Comparison of ENCODE assay signal across 24 cellular contexts in genomic region chr10:6458814-6459213, GRCh38.
DNase-seq lines count a peak whose midpoint lies in the region; ATAC-seq and TF ChIP-seq lines count a peak whose summit lies in the region.
"Had no signal": no experiment of that assay in that cellular context is flagged by ENCODE, and none has a peak within 500 bp of the region (broad histone marks: within the 10 kb centered on the region; RNA-seq: fewer than 3 reads in every experiment).

No MANE protein-coding gene starts in this region.

- H3K27me3 Mint-ChIP-seq in activated CD4-positive, alpha-beta memory T cell treated with anti-CD3 and anti-CD28 coated beads for 36 hours, result no peaks in the 10 kb centered on the region
- H3K27me3 Mint-ChIP-seq in activated CD4-positive, alpha-beta memory T cell treated with anti-CD3 and anti-CD28 coated beads, Interleukin-2, amount 10 ng/mL, durations not matched to agents 7 days and 5 days, result no peaks in the 10 kb centered on the region
- no peaks in the 10 kb centered on the region for H3K27me3 Mint-ChIP-seq in naive thymus-derived CD8-positive, alpha-beta T cell

- peaks cover 17% of the 10 kb centered on the region for H3K4me1 Mint-ChIP-seq in activated CD4-positive, alpha-beta memory T cell treated with anti-CD3 and anti-CD28 coated beads for 36 hours (ENCODE audit: low read depth)
- H3K4me1 Mint-ChIP-seq in activated CD4-positive, alpha-beta memory T cell treated with anti-CD3 and anti-CD28 coated beads, Interleukin-2, amount 10 ng/mL, durations not matched to agents 7 days and 5 days, result peaks cover 18% of the 10 kb centered on the region
- peaks cover 5 to 30% (median 26%) of the 10 kb centered on the region in 4 donors for H3K4me1 Mint-ChIP-seq in naive thymus-derived CD8-positive, alpha-beta T cell
- H3K4me1 Mint-ChIP-seq: neural crest cell had no signal

- no peak for TF ChIP-seq CTCF in OCI-LY7 (conservative IDR thresholded peaks at IDR 0.05; ENCODE audit: low read length)

- H3K27ac ChIP-seq in OCI-LY7 (ENCODE audit: low read depth, low read length, poor library complexity, severe bottlenecking), result no peak overlapping the region
- H3K27ac ChIP-seq: body of pancreas, esophagus squamous epithelium, gastrocnemius medialis, sigmoid colon had no signal

- no peaks in the 10 kb centered on the region for H3K9me2 ChIP-seq in OCI-LY7 (ENCODE audit: insufficient read depth, low read length)

- no peaks in the 10 kb centered on the region for H3K79me2 ChIP-seq in OCI-LY7 (ENCODE audit: insufficient read depth, low read depth, low read length)

- no peak overlapping the region for H3K4me3 Mint-ChIP-seq in activated CD4-positive, alpha-beta memory T cell treated with anti-CD3 and anti-CD28 coated beads for 36 hours
- H3K4me3 Mint-ChIP-seq in activated CD4-positive, alpha-beta memory T cell treated with anti-CD3 and anti-CD28 coated beads, Interleukin-2, amount 10 ng/mL, durations not matched to agents 7 days and 5 days, result no peak overlapping the region
- H3K4me3 Mint-ChIP-seq in naive thymus-derived CD8-positive, alpha-beta T cell, result peak overlapping the region in 1 of 10 donors; percentile 36
- H3K4me3 Mint-ChIP-seq: activated T-cell treated with anti-CD3 and anti-CD28 coated beads, Interleukin-2, amount 50 U/mL, for 4 hours; neural crest cell had no signal

- no peak overlapping the region for H3K4me3 ChIP-seq in Jurkat, Clone E6-1 (ENCODE audit: low read length)
- no peak overlapping the region for H3K4me3 ChIP-seq in OCI-LY7 (ENCODE audit: low read depth, low read length, poor library complexity, severe bottlenecking)
- H3K4me3 ChIP-seq: body of pancreas, esophagus squamous epithelium, gastrocnemius medialis, sigmoid colon had no signal

- no peaks in the 10 kb centered on the region for H4K20me1 ChIP-seq in OCI-LY7 (ENCODE audit: insufficient read depth, low read length)

- POLR2A ChIA-PET in activated CD4-positive, alpha-beta memory T cell treated with anti-CD3 and anti-CD28 coated beads for 36 hours (lab: Charles Lee), result no interaction called here
- POLR2A ChIA-PET in activated CD4-positive, alpha-beta memory T cell treated with anti-CD3 and anti-CD28 coated beads, Interleukin-2, amount 10 ng/mL, durations not matched to agents 7 days and 5 days (lab: Charles Lee), result no interaction called here
- POLR2A ChIA-PET in naive thymus-derived CD8-positive, alpha-beta T cell (lab: Charles Lee), result no interaction called here
- POLR2A ChIA-PET in OCI-LY7 (lab: Charles Lee), result no interaction called here

- intact Hi-C loops in activated CD4-positive, alpha-beta memory T cell treated with anti-CD3 and anti-CD28 coated beads for 36 hours (cut with micrococcal nuclease), result no loop called here
- intact Hi-C loops in OCI-LY7 (cut with micrococcal nuclease; ENCODE audit: unreplicated experiment), result no loop called here

- ATAC-seq in naive thymus-derived CD8-positive, alpha-beta T cell, result peak in 1 of 2 donors; percentile 57
- ATAC-seq in HG02938 (IDR thresholded peaks at IDR 0.05; ENCODE audit: unreplicated experiment), result no peak
- ATAC-seq: activated T-cell treated with anti-CD3 and anti-CD28 coated beads, Interleukin-2, amount 50 U/mL, for 4 hours; body of pancreas; gastrocnemius medialis had no signal

- no peak for DNase-seq in activated CD4-positive, alpha-beta memory T cell treated with anti-CD3 and anti-CD28 coated beads for 36 hours
- no peak for DNase-seq in activated CD4-positive, alpha-beta memory T cell treated with anti-CD3 and anti-CD28 coated beads, Interleukin-2, amount 10 ng/mL, durations not matched to agents 7 days and 5 days
- peak; percentile 85 for DNase-seq in Jurkat, Clone E6-1 (ENCODE audit: low read depth, low spot score)
- peak; percentile 17 for DNase-seq in activated CD8-positive, alpha-beta memory T cell treated with anti-CD3 and anti-CD28 coated beads, Interleukin-2, amount 50 U/mL, for 48 hours
- DNase-seq in naive thymus-derived CD8-positive, alpha-beta T cell, result peak in 1 of 10 donors; percentile 31
- DNase-seq in OCI-LY7 (ENCODE audit: low spot score), result no peak
- no peak for DNase-seq in GM19240 (ENCODE audit: insufficient read length, low spot score)
- DNase-seq: activated T-cell treated with anti-CD3 and anti-CD28 coated beads, Interleukin-2, amount 50 U/mL, for 4 hours; body of pancreas; effector CD8-positive, alpha-beta T cell; EL; esophagus squamous epithelium; gastrocnemius medialis; islet precursor cell; midbrain; NCI-H146; NCI-H2171 treated with DMSO at 0.1 percent for 48 hours; NCI-H524 treated with DMSO at 0.1 percent for 48 hours; posterior cingulate gyrus; RPMI8226; sigmoid colon; substantia nigra had no signal

- H3K9me3 Mint-ChIP-seq in activated CD4-positive, alpha-beta memory T cell treated with anti-CD3 and anti-CD28 coated beads for 36 hours, result no peaks in the 10 kb centered on the region
- H3K9me3 Mint-ChIP-seq in activated CD4-positive, alpha-beta memory T cell treated with anti-CD3 and anti-CD28 coated beads, Interleukin-2, amount 10 ng/mL, durations not matched to agents 7 days and 5 days, result peaks cover 13% of the 10 kb centered on the region
- peaks cover 0 to 12% (median 4%) of the 10 kb centered on the region in 9 donors for H3K9me3 Mint-ChIP-seq in naive thymus-derived CD8-positive, alpha-beta T cell

- H3K36me3 Mint-ChIP-seq in activated CD4-positive, alpha-beta memory T cell treated with anti-CD3 and anti-CD28 coated beads for 36 hours, result peaks cover 83% of the 10 kb centered on the region
- peaks cover 98% of the 10 kb centered on the region for H3K36me3 Mint-ChIP-seq in activated CD4-positive, alpha-beta memory T cell treated with anti-CD3 and anti-CD28 coated beads, Interleukin-2, amount 10 ng/mL, durations not matched to agents 7 days and 5 days (ENCODE audit: low read depth)
- H3K36me3 Mint-ChIP-seq in naive thymus-derived CD8-positive, alpha-beta T cell, result peaks cover 52 to 99% (median 81%) of the 10 kb centered on the region in 3 donors

- H3K4me1 ChIP-seq in OCI-LY7 (ENCODE audit: insufficient read depth, low read length, poor library complexity, severe bottlenecking), result no peaks in the 10 kb centered on the region
- H3K4me1 ChIP-seq: body of pancreas, esophagus squamous epithelium, gastrocnemius medialis, sigmoid colon had no signal

- peak overlapping the region; percentile 6 for H3K27ac Mint-ChIP-seq in activated CD4-positive, alpha-beta memory T cell treated with anti-CD3 and anti-CD28 coated beads for 36 hours
- H3K27ac Mint-ChIP-seq in activated CD4-positive, alpha-beta memory T cell treated with anti-CD3 and anti-CD28 coated beads, Interleukin-2, amount 10 ng/mL, durations not matched to agents 7 days and 5 days, result no peak overlapping the region
- peak overlapping the region in 7 of 10 donors; percentile 33 to 75 (median 68) for H3K27ac Mint-ChIP-seq in naive thymus-derived CD8-positive, alpha-beta T cell

- no peak overlapping the region for H3K4me2 ChIP-seq in OCI-LY7 (ENCODE audit: low read length)

- peaks cover 20% of the 10 kb centered on the region for H3K36me3 ChIP-seq in OCI-LY7 (ENCODE audit: insufficient read depth, low read length)
- H3K36me3 ChIP-seq: esophagus squamous epithelium, sigmoid colon had no signal

- no peak overlapping the region for H2AFZ ChIP-seq in OCI-LY7 (ENCODE audit: low read length)

- H3K9me3 ChIP-seq in OCI-LY7 (ENCODE audit: low read length), result no peaks in the 10 kb centered on the region
- H3K9me3 ChIP-seq: body of pancreas, esophagus squamous epithelium, gastrocnemius medialis, sigmoid colon had no signal

- BruUV-seq in OCI-LY7 (replicated peaks; lab: Mats Ljungman, UMichigan), result no TSS peak

- CTCF ChIA-PET in activated CD4-positive, alpha-beta memory T cell treated with anti-CD3 and anti-CD28 coated beads for 36 hours (lab: Charles Lee), result interaction anchor here (0.6 kb wide), 1 partner anchor 42 kb away, joined by 3 read pairs; no protein-coding TSS in a partner anchor
- CTCF ChIA-PET in activated CD4-positive, alpha-beta memory T cell treated with anti-CD3 and anti-CD28 coated beads, Interleukin-2, amount 10 ng/mL, durations not matched to agents 7 days and 5 days (lab: Charles Lee), result no interaction called here
- CTCF ChIA-PET in OCI-LY7 (lab: Charles Lee; ENCODE audit: unreplicated experiment), result no interaction called here

Comparison
In these comparisons a context has a peak if more than half of its experiments do, and no peak if none do; other contexts are left out.
1. DNase-seq: peak in Jurkat, Clone E6-1 (single experiment) and activated CD8-positive, alpha-beta memory T cell treated with anti-CD3 and anti-CD28 coated beads, Interleukin-2, amount 50 U/mL, for 48 hours (single experiment); none in activated CD4-positive, alpha-beta memory T cell treated with anti-CD3 and anti-CD28 coated beads for 36 hours (single experiment), activated CD4-positive, alpha-beta memory T cell treated with anti-CD3 and anti-CD28 coated beads, Interleukin-2, amount 10 ng/mL, durations not matched to agents 7 days and 5 days (single experiment), OCI-LY7 (single experiment) and GM19240 (single experiment).